Comparison of ENCODE assay signal across 8 cellular contexts in genomic region chr17:30344283-30345088, GRCh38. TPM values are rescaled to one million over a fixed set of nuclear protein-coding genes. Genes with fewer than 3 reads are reported as not detected.
DNase-seq lines count a peak whose midpoint lies in the region; ATAC-seq and TF ChIP-seq lines count a peak whose summit lies in the region.

No MANE protein-coding gene starts in this region.

- TF ChIP-seq CTCF in GM13977 (IDR thresholded peaks at IDR 0.05; ENCODE audit: extremely low read depth, insufficient read depth, missing control alignments) = no peak

- no peaks in the 10 kb centered on the region for H3K9me3 ChIP-seq in MG63

- in situ Hi-C loops in GM13977 (cut with MboI; ENCODE audit: low pct_unique_long_range_greater_than_20kb, low sequenced_read_pairs, unreplicated experiment) = loop anchor here (25.0 kb wide), 1 partner anchor 368 kb away; no protein-coding TSS in a partner anchor

- H3K27me3 ChIP-seq in MG63 = no peaks in the 10 kb centered on the region

- H3K27ac ChIP-seq in caudate nucleus (ENCODE audit: low read depth, low read length) = peak overlapping the region; percentile 86

- ATAC-seq in HG02885 (IDR thresholded peaks at IDR 0.05; ENCODE audit: poor library complexity, unreplicated experiment) = no peak
- ATAC-seq in activated CD4-positive, CD25-positive, alpha-beta regulatory T cell treated with anti-CD3 and anti-CD28 coated beads, Interleukin-2, amount 50 U/mL, for 24 hours = no peak

- H3K36me3 ChIP-seq in MG63 = no peaks in the 10 kb centered on the region

- DNase-seq in COR-L47 (lab: John Stamatoyannopoulos, UW) (peak; percentile 38), NCI-H526 (lab: John Stamatoyannopoulos, UW) (peak; percentile 83 to 89), caudate nucleus (lab: John Stamatoyannopoulos, UW) (peak in 45 of 61 donors; percentile 6 to 64 (median 40)), lung microvascular endothelial cell (ENCODE audit: low read depth in 2 of 2) (peak; percentile 32 to 91), GM13977 (ENCODE audit: low spot score) (no peak), MG63 (no peak)

- no peak overlapping the region for H3K4me3 ChIP-seq in MG63

RNA-seq across cellular contexts. Expression of gene TMIGD1, which starts 10.6 kb away (rescaled TPM):
- not detected in 2 replicates for total RNA-seq in lung microvascular endothelial cell
- total RNA-seq in MG63 (2014; rRNA removed; shearing (Covaris generic); ENCODE audit: low replicate concordance) = not detected in 2 replicates

RNA-seq across cellular contexts. Expression of gene CPD, which starts 34.2 kb away (rescaled TPM):
- 151 and 164 TPM in 2 replicates for total RNA-seq in lung microvascular endothelial cell
- total RNA-seq in MG63 (2014; rRNA removed; shearing (Covaris generic); ENCODE audit: low replicate concordance) = 38.8 and 46.3 TPM in 2 replicates

RNA-seq across cellular contexts. Expression of gene BLMH, which starts 52.7 kb away (rescaled TPM):
- 33.1 and 41.2 TPM in 2 replicates for total RNA-seq in lung microvascular endothelial cell
- total RNA-seq in MG63 (2014; rRNA removed; shearing (Covaris generic); ENCODE audit: low replicate concordance) = 44.7 and 45.0 TPM in 2 replicates

Comparison
In these comparisons a context has a peak if more than half of its experiments do, and no peak if none do; other contexts are left out.
1. DNase-seq: peak in COR-L47 (single experiment), NCI-H526 (2 of 2), caudate nucleus (45 of 61) and lung microvascular endothelial cell (2 of 2); none in GM13977 (single experiment) and MG63 (single experiment).